ENCODE assay signal across 8 cellular contexts in the genomic region with DNA sequence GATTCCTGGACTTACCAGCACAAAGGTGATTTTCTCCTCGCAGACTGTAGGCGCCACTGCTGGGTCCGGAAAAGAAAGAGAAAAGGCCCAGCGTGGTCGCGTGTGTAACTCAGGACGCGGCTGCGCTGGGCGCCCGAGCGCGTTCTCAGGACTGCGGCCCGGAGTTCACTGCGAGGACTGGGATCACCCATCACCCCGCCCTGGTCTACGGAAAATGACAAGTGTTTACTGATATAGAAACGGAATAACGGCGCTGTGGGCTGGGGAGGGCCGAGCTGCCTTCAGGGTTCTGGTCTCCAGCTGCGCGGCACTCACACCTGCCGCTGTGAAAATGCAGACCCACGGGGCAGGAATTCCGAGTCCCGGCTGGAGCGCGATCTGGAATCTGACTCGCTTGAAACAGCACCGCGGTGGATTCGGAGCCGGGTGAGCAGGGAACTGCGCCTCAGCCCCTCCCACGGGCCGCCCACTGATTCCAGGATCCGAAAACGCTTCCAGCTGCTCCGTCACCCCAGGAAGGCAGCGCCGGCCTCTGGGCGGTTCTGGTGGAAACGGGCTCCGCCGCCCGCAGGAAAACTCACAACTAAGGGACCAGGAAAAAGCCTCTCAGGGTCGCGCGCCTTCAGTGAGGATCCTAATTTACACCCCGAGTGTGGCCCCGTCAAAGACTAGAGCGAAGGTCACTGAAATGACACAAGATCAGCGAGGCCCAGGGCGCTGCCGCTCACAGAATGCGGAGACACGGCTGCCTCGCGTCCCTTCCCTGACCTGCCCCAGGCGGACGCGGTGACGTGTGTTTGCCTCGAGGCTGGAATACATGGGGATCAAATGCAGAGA. TPM values are rescaled to one million over a fixed set of nuclear protein-coding genes. Genes with fewer than 3 reads are reported as not detected.
DNase-seq lines count a peak whose midpoint lies in the region; ATAC-seq and TF ChIP-seq lines count a peak whose summit lies in the region.

No MANE protein-coding gene starts in this region.

- no peaks in the 10 kb centered on the region for H3K9me3 ChIP-seq in left lung

- H3K36me3 ChIP-seq in left lung: no peaks in the 10 kb centered on the region

- H3K27me3 ChIP-seq in left lung: peaks cover 0 to 40% of the 10 kb centered on the region in 2 donors

- H3K4me1 ChIP-seq in left lung: peaks cover 7 to 36% of the 10 kb centered on the region in 2 donors

- ATAC-seq in HG02852 (IDR thresholded peaks at IDR 0.05; ENCODE audit: unreplicated experiment): peak; percentile 75
- ATAC-seq in left lung: peak; percentile 96
- ATAC-seq in GM21619 (IDR thresholded peaks at IDR 0.05; ENCODE audit: unreplicated experiment): no peak

- no peak for TF ChIP-seq CTCF in left lung (IDR thresholded peaks at IDR 0.05)

- peak overlapping the region; percentile 37 to 53 for H3K4me3 ChIP-seq in left lung

- DNase-seq in ELF-1 (ENCODE audit: low read depth, low spot score) (peak; percentile 84), NCI-H226 (peak; percentile 84), dermis microvascular lymphatic vessel endothelial cell (ENCODE audit: low read depth in 2 of 2) (peak; percentile 41 to 82), left lung (peak; percentile 88 to 93)
- peak; percentile 56 to 71 for DNase-seq in activated CD4-positive, alpha-beta T cell treated with anti-CD3 and anti-CD28 coated beads, Interleukin-2, amount 50 U/mL, for 48 hours
- peak; percentile 54 to 66 for DNase-seq in stimulated activated CD4-positive, alpha-beta T cell treated with anti-CD3 and anti-CD28 coated beads, Interleukin-2, amount 100 ng/mL, for 24 hours

- intact Hi-C loops in left lung (cut with DNase I): no loop called here

- peak overlapping the region; percentile 82 to 92 for H3K27ac ChIP-seq in left lung

RNA-seq across cellular contexts. Expression of gene HLA-A, which starts 34.5 kb away (rescaled TPM):
- 519 and 1,118 TPM in 2 replicates for total RNA-seq in dermis microvascular lymphatic vessel endothelial cell
- 1,000 to 10,000 TPM in 1 of 2 donors, 100 to 1,000 TPM in 1; 930 to 1,150 TPM for total RNA-seq in left lung
